31 cellular contexts compared by ENCODE assay signal in the genomic region with DNA sequence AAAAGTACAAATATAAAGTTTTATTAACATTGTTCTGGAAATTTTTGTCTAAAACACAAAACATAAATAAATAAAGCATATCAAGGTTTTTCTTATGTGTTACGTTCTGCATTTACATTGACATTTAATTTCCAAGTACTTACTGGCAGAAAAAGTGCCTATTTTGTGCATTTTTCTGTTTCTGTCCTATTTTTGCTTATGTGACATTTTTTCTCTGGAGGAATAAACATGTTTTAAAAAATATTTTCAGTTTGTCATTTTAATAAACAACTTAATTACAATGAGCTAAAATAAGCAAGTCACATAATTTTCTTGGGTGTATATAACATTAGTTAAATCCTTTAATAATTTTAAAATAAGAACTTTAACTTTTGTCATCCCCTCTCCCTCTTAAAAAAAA.
"Had no signal": no experiment of that assay in that cellular context is flagged by ENCODE, and none has a peak within 500 bp of the region (broad histone marks: within the 10 kb centered on the region; RNA-seq: fewer than 3 reads in every experiment).

No MANE protein-coding gene starts in this region.

- FAIRE-seq: bronchial epithelial cell, TTC549 had no signal

- H3K27me3 ChIP-seq: ascending aorta, cardiac muscle cell had no signal

- ATAC-seq: activated CD8-positive, alpha-beta T cell treated with anti-CD3 and anti-CD28 coated beads for 36 hours; activated naive CD8-positive, alpha-beta T cell treated with anti-CD3 and anti-CD28 coated beads, Interleukin-2, amount 50 U/mL, for 24 hours; activated T-cell treated with anti-CD3 and anti-CD28 coated beads, Interleukin-2, amount 50 U/mL, for 4 hours; activated T-cell treated with anti-CD3 and anti-CD28 coated beads, Interleukin-2, amount 50 U/mL, for 72 hours; activated T-helper 17 cell treated with anti-CD3 and anti-CD28 coated beads, Interleukin-2, amount 50 U/mL, for 72 hours had no signal

- H3K9me3 ChIP-seq: ascending aorta had no signal

- H3K4me1 ChIP-seq: ascending aorta had no signal

- H3K4me3 ChIP-seq: ascending aorta, cardiac muscle cell had no signal

- H3K27ac ChIP-seq: ascending aorta, cardiac muscle cell, VCaP had no signal

- DNase-seq: activated B cell treated with CpG ODN at 0.5 μM for 24 hours; activated CD4-positive, alpha-beta memory T cell treated with anti-CD3 and anti-CD28 coated beads for 36 hours; activated CD4-positive, alpha-beta T cell treated with anti-CD3 and anti-CD28 coated beads for 4 hours; activated CD4-positive, alpha-beta T cell treated with anti-CD3 and anti-CD28 coated beads, Interleukin-2, amount 10 ng/mL, durations not matched to agents 24 days and 14 days; activated CD4-positive, alpha-beta T cell treated with anti-CD3 and anti-CD28 coated beads, Interleukin-2, amount 50 U/mL, for 1 hour; activated CD4-positive, alpha-beta T cell treated with anti-CD3 and anti-CD28 coated beads, Interleukin-2, amount 50 U/mL, for 4 hours; activated CD4-positive, CD25-positive, alpha-beta regulatory T cell treated with anti-CD3 and anti-CD28 coated beads, Interleukin-2, amount 50 U/mL, for 72 hours; activated CD8-positive, alpha-beta memory T cell treated with anti-CD3 and anti-CD28 coated beads, Interleukin-2, amount 50 U/mL, for 4 hours; activated CD8-positive, alpha-beta T cell treated with anti-CD3 and anti-CD28 coated beads for 36 hours; activated gamma-delta T cell; activated naive CD4-positive, alpha-beta T cell treated with anti-CD3 and anti-CD28 coated beads, Interleukin-2, amount 10 ng/mL, durations not matched to agents 7 days and 5 days; activated naive CD4-positive, alpha-beta T cell treated with Interleukin-2 at 50 U/mL for 16 hours; activated naive CD8-positive, alpha-beta T cell treated with anti-CD3 and anti-CD28 coated beads, Interleukin-2, amount 10 ng/mL, durations not matched to agents 7 days and 5 days; activated naive CD8-positive, alpha-beta T cell treated with anti-CD3 and anti-CD28 coated beads, Interleukin-2, amount 50 U/mL, for 24 hours; activated T-cell treated with anti-CD3 and anti-CD28 coated beads for 4 hours; activated T-cell treated with anti-CD3 and anti-CD28 coated beads, Interleukin-2, amount 50 U/mL, for 1 hour; activated T-cell treated with anti-CD3 and anti-CD28 coated beads, Interleukin-2, amount 50 U/mL, for 4 hours; activated T-cell treated with anti-CD3 and anti-CD28 coated beads, Interleukin-2, amount 50 U/mL, for 72 hours; amygdala; anterior cingulate cortex; caudate nucleus; cerebellar nuclear complex; T-helper 1 cell; T-helper 2 cell; T-helper 9 cell had no signal

- H3K36me3 ChIP-seq: ascending aorta, cardiac muscle cell had no signal
